ENCODE assay signal across 29 cellular contexts in genomic region chr1:236100799-236101198, GRCh38.
"Had no signal": no experiment of that assay in that cellular context is flagged by ENCODE, and none has a peak within 500 bp of the region (broad histone marks: within the 10 kb centered on the region; RNA-seq: fewer than 3 reads in every experiment).

No MANE protein-coding gene starts in this region.

- H3K27me3 ChIP-seq: colonic mucosa, foreskin keratinocyte, heart left ventricle, heart right ventricle had no signal

- H3K9me3 ChIP-seq: colonic mucosa, gastrocnemius medialis had no signal

- DNase-seq: colonic mucosa; cortex of kidney; dermis blood vessel endothelial cell; dorsolateral prefrontal cortex; effector CD4-positive, alpha-beta T cell; effector CD8-positive, alpha-beta T cell; effector memory CD4-positive, alpha-beta T cell; effector memory CD8-positive, alpha-beta T cell; endodermal cell; erythroblast; esophagus squamous epithelium; foreskin fibroblast; foreskin keratinocyte; foreskin melanocyte; gastrocnemius medialis; glutamatergic neuron; head of caudate nucleus; heart left ventricle; heart right ventricle had no signal

- H3K36me3 ChIP-seq: colonic mucosa, esophagus muscularis mucosa, esophagus squamous epithelium, gastrocnemius medialis, gastroesophageal sphincter, heart left ventricle, heart right ventricle had no signal

- H3K4me1 ChIP-seq: colonic mucosa, foreskin keratinocyte, gastrocnemius medialis, gastroesophageal sphincter had no signal

- H3K27ac Mint-ChIP-seq: dendritic cell treated with granulocyte-macrophage colony-stimulating factor and Interleukin-4, amounts not matched to agents 40 ng/mL and 50 ng/mL, for 4 days; effector memory CD8-positive, alpha-beta T cell; endodermal cell had no signal

- H3K4me3 Mint-ChIP-seq: dendritic cell treated with granulocyte-macrophage colony-stimulating factor and Interleukin-4, amounts not matched to agents 40 ng/mL and 50 ng/mL, for 4 days; effector memory CD8-positive, alpha-beta T cell; endodermal cell had no signal

- ATAC-seq: effector memory CD8-positive, alpha-beta T cell; esophagus mucosa; foreskin keratinocyte; gastrocnemius medialis; gastroesophageal sphincter; heart right ventricle had no signal

- H3K27ac ChIP-seq: colonic mucosa, coronary artery, dorsolateral prefrontal cortex, epithelial cell of prostate, esophagus muscularis mucosa, esophagus squamous epithelium, foreskin keratinocyte, gastrocnemius medialis, gastroesophageal sphincter, heart left ventricle, heart right ventricle had no signal

- H3K4me3 ChIP-seq: colonic mucosa, coronary artery, dorsolateral prefrontal cortex, esophagus muscularis mucosa, esophagus squamous epithelium, gastrocnemius medialis, gastroesophageal sphincter, heart left ventricle, heart right ventricle had no signal

- H3K27me3 Mint-ChIP-seq: dendritic cell treated with granulocyte-macrophage colony-stimulating factor and Interleukin-4, amounts not matched to agents 40 ng/mL and 50 ng/mL, for 4 days had no signal

- FAIRE-seq: colon, endometrium, endothelial cell of umbilical vein, frontal cortex had no signal
